23 cellular contexts compared by ENCODE assay signal in genomic region chr6:117505337-117505736, GRCh38. TPM values are rescaled to one million over a fixed set of nuclear protein-coding genes. Genes with fewer than 3 reads are reported as not detected.
DNase-seq lines count a peak whose midpoint lies in the region; ATAC-seq and TF ChIP-seq lines count a peak whose summit lies in the region.
"Had no signal": no experiment of that assay in that cellular context is flagged by ENCODE, and none has a peak within 500 bp of the region (broad histone marks: within the 10 kb centered on the region; RNA-seq: fewer than 3 reads in every experiment).

No MANE protein-coding gene starts in this region.

- no peaks in the 10 kb centered on the region for H3K27me3 ChIP-seq in trophoblast cell (ENCODE audit: insufficient read depth, low read length)
- H3K27me3 ChIP-seq: adrenal gland, cardiac muscle cell, heart right ventricle, Peyer's patch, SJCRH30, thyroid gland had no signal

- peak overlapping the region; percentile 35 for H4K8ac ChIP-seq in trophoblast cell (ENCODE audit: low read depth, low read length)

- no peak overlapping the region for H2AFZ ChIP-seq in trophoblast cell (ENCODE audit: insufficient read depth, low read length, poor library complexity)

- no peak overlapping the region for H3K9ac ChIP-seq in trophoblast cell (ENCODE audit: low read length)

- H3K4me3 ChIP-seq in choroid plexus epithelial cell (ENCODE audit: low read depth, low read length) (no peak overlapping the region), trophoblast cell (ENCODE audit: low read depth, low read length) (no peak overlapping the region)
- H3K4me3 ChIP-seq: adrenal gland, cardiac muscle cell, heart right ventricle, K562, Peyer's patch, SJCRH30, thyroid gland had no signal

- H3K27ac Mint-ChIP-seq in activated T-cell treated with anti-CD3 and anti-CD28 coated beads, Interleukin-2, amount 50 U/mL, for 72 hours = no peak overlapping the region
- H3K27ac Mint-ChIP-seq: stimulated activated naive CD8-positive, alpha-beta T cell treated with anti-CD3 and anti-CD28 coated beads, Interleukin-15, Interleukin-2, amounts not matched to agents 100 ng/mL and 50 ng/mL, for 24 hours had no signal

- no peaks in the 10 kb centered on the region for H3K79me2 ChIP-seq in trophoblast cell (ENCODE audit: control insufficient read depth, insufficient read depth, low read length, poor library complexity)

- no peak overlapping the region for H2AK5ac ChIP-seq in trophoblast cell (ENCODE audit: low read length)

- H3K9me3 ChIP-seq in trophoblast cell (ENCODE audit: insufficient read depth, low read depth, low read length) = no peaks in the 10 kb centered on the region
- H3K9me3 ChIP-seq: adrenal gland, heart right ventricle, Peyer's patch, SJCRH30, thyroid gland had no signal

- H3K27me3 Mint-ChIP-seq in activated T-cell treated with anti-CD3 and anti-CD28 coated beads, Interleukin-2, amount 50 U/mL, for 72 hours (ENCODE audit: low read depth) = no peaks in the 10 kb centered on the region
- H3K27me3 Mint-ChIP-seq: stimulated activated naive CD8-positive, alpha-beta T cell treated with anti-CD3 and anti-CD28 coated beads, Interleukin-15, Interleukin-2, amounts not matched to agents 100 ng/mL and 50 ng/mL, for 24 hours had no signal

- H3K36me3 ChIP-seq in trophoblast cell (ENCODE audit: control insufficient read depth in 1 of 2, insufficient read depth in 2 of 2, low read length in 2 of 2) = peaks cover 2 to 8% of the 10 kb centered on the region in 2 experiments
- H3K36me3 ChIP-seq: cardiac muscle cell, SJCRH30, thyroid gland had no signal

- WGBS in trophoblast cell (ENCODE audit: extremely low coverage, insufficient coverage, insufficient read length) = no CpG with 5 or more reads among the region's 4 CpGs

- H3K9me3 Mint-ChIP-seq in activated T-cell treated with anti-CD3 and anti-CD28 coated beads, Interleukin-2, amount 50 U/mL, for 72 hours = no peaks in the 10 kb centered on the region
- H3K9me3 Mint-ChIP-seq: stimulated activated naive CD8-positive, alpha-beta T cell treated with anti-CD3 and anti-CD28 coated beads, Interleukin-15, Interleukin-2, amounts not matched to agents 100 ng/mL and 50 ng/mL, for 24 hours had no signal

- H3K18ac ChIP-seq in trophoblast cell (ENCODE audit: low read length) = no peak overlapping the region

- H3K27ac ChIP-seq in trophoblast cell (ENCODE audit: low read depth, low read length) = no peak overlapping the region
- H3K27ac ChIP-seq: adrenal gland, cardiac muscle cell, heart right ventricle, SJCRH30, thyroid gland had no signal

- no peak for TF ChIP-seq CTCF in choroid plexus epithelial cell (conservative IDR thresholded peaks at IDR 0.05; ENCODE audit: low read depth, low read length)

- H2BK12ac ChIP-seq in trophoblast cell (ENCODE audit: low read length) = no peak overlapping the region

- peaks cover 5 to 16% of the 10 kb centered on the region in 2 experiments for H3K4me1 ChIP-seq in trophoblast cell (ENCODE audit: control insufficient read depth in 1 of 2, insufficient read depth in 2 of 2, low read length in 2 of 2)
- H3K4me1 ChIP-seq: Peyer's patch had no signal

- no peak for ATAC-seq in activated T-cell treated with anti-CD3 and anti-CD28 coated beads, Interleukin-2, amount 50 U/mL, for 72 hours (replicated peaks in 1 of 2)
- ATAC-seq: heart right ventricle, K562 had no signal

- peak; percentile 48 for DNase-seq in EL
- peak; percentile 36 for DNase-seq in LHCN-M2 (ENCODE audit: low read depth)
- DNase-seq in choroid plexus epithelial cell (ENCODE audit: low read depth) = peak; percentile 71
- no peak for DNase-seq in trophoblast cell
- DNase-seq in activated T-cell treated with anti-CD3 and anti-CD28 coated beads, Interleukin-2, amount 50 U/mL, for 48 hours = no peak
- no peak for DNase-seq in cerebellum (ENCODE audit: low spot score)
- no peak for DNase-seq in activated T-cell treated with anti-CD3 and anti-CD28 coated beads, Interleukin-2, amount 50 U/mL, for 72 hours
- DNase-seq: activated CD4-positive, alpha-beta T cell treated with anti-CD3 and anti-CD28 coated beads for 1 hour; activated naive CD4-positive, alpha-beta T cell; adrenal gland; dermis blood vessel endothelial cell; heart right ventricle; mesendoderm; MM.1S; NCI-H1436 treated with DMSO at 0.1 percent for 48 hours; NCI-H2171 treated with DMSO at 0.1 percent for 48 hours; NCI-H526; SJCRH30; thyroid gland had no signal

- no peak overlapping the region for H4K12ac ChIP-seq in trophoblast cell (ENCODE audit: low read depth, low read length)

- no peak overlapping the region for H2BK120ac ChIP-seq in trophoblast cell (ENCODE audit: insufficient read depth, low read length, poor library complexity)

- H3K36me3 Mint-ChIP-seq in activated T-cell treated with anti-CD3 and anti-CD28 coated beads, Interleukin-2, amount 50 U/mL, for 72 hours (ENCODE audit: insufficient read depth in 2 of 2) = no peaks in the 10 kb centered on the region

- no peak overlapping the region for H3K4me2 ChIP-seq in trophoblast cell (ENCODE audit: low read length)

- peaks cover 9% of the 10 kb centered on the region for H3K79me1 ChIP-seq in trophoblast cell (ENCODE audit: low read length)

- no peak overlapping the region for H3K4me3 Mint-ChIP-seq in activated T-cell treated with anti-CD3 and anti-CD28 coated beads, Interleukin-2, amount 50 U/mL, for 72 hours
- H3K4me3 Mint-ChIP-seq: stimulated activated naive CD8-positive, alpha-beta T cell treated with anti-CD3 and anti-CD28 coated beads, Interleukin-15, Interleukin-2, amounts not matched to agents 100 ng/mL and 50 ng/mL, for 24 hours had no signal

- no peak overlapping the region for H3K14ac ChIP-seq in trophoblast cell (ENCODE audit: low read length)

- no peak overlapping the region for H3K23ac ChIP-seq in trophoblast cell (ENCODE audit: low read length)

- no peak overlapping the region for H4K91ac ChIP-seq in trophoblast cell (ENCODE audit: low read depth, low read length)

- H3K4me1 Mint-ChIP-seq in activated T-cell treated with anti-CD3 and anti-CD28 coated beads, Interleukin-2, amount 50 U/mL, for 72 hours (ENCODE audit: low read depth) = no peaks in the 10 kb centered on the region

- H2BK5ac ChIP-seq in trophoblast cell (ENCODE audit: low read depth, low read length, poor library complexity) = no peak overlapping the region

- H3K4ac ChIP-seq in trophoblast cell (ENCODE audit: low read depth, low read length) = no peak overlapping the region

RNA-seq across cellular contexts. Expression of gene DCBLD1, which starts 22.9 kb away (rescaled TPM):
- total RNA-seq in LHCN-M2 (2014; rRNA removed) (38.6 and 39.3 TPM in 2 replicates), cerebellum (8.3 TPM)
- polyA plus RNA-seq in LHCN-M2 (2012) = 27.3 TPM
- 29.5 and 31.4 TPM in 2 replicates for polyA plus RNA-seq in trophoblast cell (2013)
- total RNA-seq in activated T-cell treated with anti-CD3 and anti-CD28 coated beads, Interleukin-2, amount 50 U/mL, for 72 hours = 1 to 10 TPM; 2.9 to 3.4 TPM

Comparison
In these comparisons a context has a peak if more than half of its experiments do, and no peak if none do; other contexts are left out.
1. DNase-seq: peak in EL (single experiment), LHCN-M2 (single experiment) and choroid plexus epithelial cell (single experiment); none in trophoblast cell (0 of 2), activated T-cell treated with anti-CD3 and anti-CD28 coated beads, Interleukin-2, amount 50 U/mL, for 48 hours (0 of 2), cerebellum (single experiment) and activated T-cell treated with anti-CD3 and anti-CD28 coated beads, Interleukin-2, amount 50 U/mL, for 72 hours (0 of 2).